ENCODE assay signal across 8 cellular contexts in genomic region chr7:93442478-93443224, GRCh38.
A peak's percentile ranks its signal among the peaks of the same experiment; 100 is the strongest.
DNase-seq lines count a peak whose midpoint lies in the region; ATAC-seq and TF ChIP-seq lines count a peak whose summit lies in the region.

No MANE protein-coding gene starts in this region.

- no peaks in the 10 kb centered on the region for H3K9me3 ChIP-seq in stomach

- no peak overlapping the region for H3K4me3 Mint-ChIP-seq in activated T-cell treated with anti-CD3 and anti-CD28 coated beads, Interleukin-2, amount 50 U/mL, for 4 hours
- no peak overlapping the region for H3K4me3 Mint-ChIP-seq in immature natural killer cell

- no peak for TF ChIP-seq POLR2A in stomach (IDR thresholded peaks at IDR 0.05)

- H3K9me3 Mint-ChIP-seq in activated T-cell treated with anti-CD3 and anti-CD28 coated beads, Interleukin-2, amount 50 U/mL, for 4 hours, result no peaks in the 10 kb centered on the region
- peaks cover 0 to 1% (median 0%) of the 10 kb centered on the region in 6 donors for H3K9me3 Mint-ChIP-seq in immature natural killer cell

- H3K4me3 ChIP-seq in GM12865 (ENCODE audit: low read depth, low read length) (no peak overlapping the region), stomach (no peak overlapping the region)

- no peaks in the 10 kb centered on the region for H3K4me1 Mint-ChIP-seq in activated T-cell treated with anti-CD3 and anti-CD28 coated beads, Interleukin-2, amount 50 U/mL, for 4 hours (ENCODE audit: low read depth)
- H3K4me1 Mint-ChIP-seq in immature natural killer cell, result no peaks in the 10 kb centered on the region

- DNase-seq in AG08396 (ENCODE audit: low spot score), result peak; percentile 39
- DNase-seq in GM12865 (ENCODE audit: low read depth), result peak; percentile 48
- DNase-seq in NCI-H69 (lab: John Stamatoyannopoulos, UW), result peak; percentile 56
- DNase-seq in activated T-cell treated with anti-CD3 and anti-CD28 coated beads, Interleukin-2, amount 50 U/mL, for 4 hours, result peak; percentile 5
- DNase-seq in immature natural killer cell, result peak; percentile 2 to 6 (median 3)
- DNase-seq in stomach, result peak; percentile 34
- DNase-seq in hypothalamus (lab: John Stamatoyannopoulos, UW), result no peak

- H3K27me3 Mint-ChIP-seq in activated T-cell treated with anti-CD3 and anti-CD28 coated beads, Interleukin-2, amount 50 U/mL, for 4 hours (ENCODE audit: low read depth), result peaks cover 4% of the 10 kb centered on the region
- peaks cover 0 to 2% (median 0%) of the 10 kb centered on the region in 3 donors for H3K27me3 Mint-ChIP-seq in immature natural killer cell (ENCODE audit: low read depth in 3 of 3)

- H3K27me3 ChIP-seq in stomach, result no peaks in the 10 kb centered on the region

- intact Hi-C loops in stomach (cut with DNase I; ENCODE audit: low total_unique reads), result no loop called here

- H3K27ac ChIP-seq in stomach, result no peak overlapping the region

- ATAC-seq in HG02623 (IDR thresholded peaks at IDR 0.05; ENCODE audit: unreplicated experiment), result peak; percentile 76
- ATAC-seq in activated T-cell treated with anti-CD3 and anti-CD28 coated beads, Interleukin-2, amount 50 U/mL, for 4 hours, result peak in 1 of 2 donors; percentile 48

- 28 to 39% (median 37%) methylated on average over 6 of the region's 6 CpGs for WGBS in stomach, 5 donors

- H3K4me1 ChIP-seq in stomach, result no peaks in the 10 kb centered on the region

- H3K36me3 Mint-ChIP-seq in activated T-cell treated with anti-CD3 and anti-CD28 coated beads, Interleukin-2, amount 50 U/mL, for 4 hours (ENCODE audit: insufficient read depth), result no peaks in the 10 kb centered on the region
- H3K36me3 Mint-ChIP-seq in immature natural killer cell, result no peaks in the 10 kb centered on the region

- no peak for TF ChIP-seq EP300 in stomach (IDR thresholded peaks at IDR 0.05)

- H3K27ac Mint-ChIP-seq in immature natural killer cell, result no peak overlapping the region

- TF ChIP-seq CTCF in GM12865 (IDR thresholded peaks at IDR 0.05; ENCODE audit: insufficient read depth, low read depth, low read length, missing control alignments) (peak; percentile 84), stomach (IDR thresholded peaks at IDR 0.05) (peak in 4 of 7 experiments; percentile 23 to 53 (median 44))

- no peaks in the 10 kb centered on the region for H3K36me3 ChIP-seq in stomach

Comparison
In these comparisons a context has a peak if more than half of its experiments do, and no peak if none do; other contexts are left out.
1. DNase-seq: peak in AG08396 (single experiment), GM12865 (single experiment), NCI-H69 (single experiment), activated T-cell treated with anti-CD3 and anti-CD28 coated beads, Interleukin-2, amount 50 U/mL, for 4 hours (single experiment), immature natural killer cell (3 of 3) and stomach (single experiment); none in hypothalamus (0 of 51).